21 cellular contexts compared by ENCODE assay signal in genomic region chrX:20968996-20969395, GRCh38.
A peak's percentile ranks its signal among the peaks of the same experiment; 100 is the strongest.
DNase-seq lines count a peak whose midpoint lies in the region; ATAC-seq and TF ChIP-seq lines count a peak whose summit lies in the region.
"Had no signal": no experiment of that assay in that cellular context is flagged by ENCODE, and none has a peak within 500 bp of the region (broad histone marks: within the 10 kb centered on the region; RNA-seq: fewer than 3 reads in every experiment).

No MANE protein-coding gene starts in this region.

- intact Hi-C loops in Calu3 (cut with micrococcal nuclease; ENCODE audit: unreplicated experiment) = loop anchor here (1.0 to 5.0 kb wide), 2 partner anchors 242 to 439 kb away; no protein-coding TSS in a partner anchor
- intact Hi-C loops in mucosa of descending colon (cut with DNase I, micrococcal nuclease) = no loop called here

- H3K9me3 ChIP-seq in mucosa of descending colon (no peaks in the 10 kb centered on the region), WERI-Rb-1 (ENCODE audit: severe bottlenecking) (no peaks in the 10 kb centered on the region), neural progenitor cell (ENCODE audit: low read depth) (peaks cover 6% of the 10 kb centered on the region)
- H3K9me3 ChIP-seq: left ventricle myocardium inferior, pancreas, suprapubic skin had no signal

- H3K4me3 ChIP-seq in astrocyte of the spinal cord (ENCODE audit: low read depth, low read length) (no peak overlapping the region), mucosa of descending colon (no peak overlapping the region), WERI-Rb-1 (ENCODE audit: low read depth, low read length) (no peak overlapping the region), neural progenitor cell (no peak overlapping the region)
- H3K4me3 ChIP-seq: GM12878, left ventricle myocardium inferior, pancreas, skin epidermis, suprapubic skin had no signal

- H3K27me3 ChIP-seq in WERI-Rb-1 (ENCODE audit: insufficient read depth, low read depth, severe bottlenecking) (peaks cover 11% of the 10 kb centered on the region), neural progenitor cell (no peaks in the 10 kb centered on the region)
- H3K27me3 ChIP-seq: suprapubic skin had no signal

- peaks cover 8% of the 10 kb centered on the region for H3K36me3 Mint-ChIP-seq in Calu3 (ENCODE audit: insufficient read depth, unreplicated experiment)
- H3K36me3 Mint-ChIP-seq in neural progenitor cell = no peaks in the 10 kb centered on the region

- H3K9ac ChIP-seq in neural progenitor cell = no peak overlapping the region

- no peak for TF ChIP-seq CTCF in Calu3 (IDR thresholded peaks at IDR 0.05; ENCODE audit: unreplicated experiment)
- TF ChIP-seq CTCF in astrocyte of the spinal cord (IDR thresholded peaks at IDR 0.05; ENCODE audit: low read depth, low read length) = no peak
- no peak for TF ChIP-seq CTCF in mucosa of descending colon (IDR thresholded peaks at IDR 0.05)
- no peak for TF ChIP-seq CTCF in WERI-Rb-1 (IDR thresholded peaks at IDR 0.05; ENCODE audit: low read depth, low read length)
- no peak for TF ChIP-seq CTCF in neural progenitor cell (IDR thresholded peaks at IDR 0.05)

- CTCF ChIA-PET in Calu3 (lab: Charles Lee) = no interaction called here

- H3K27ac Mint-ChIP-seq in Calu3 (ENCODE audit: unreplicated experiment) (no peak overlapping the region), neural progenitor cell (no peak overlapping the region)

- in situ Hi-C loops in astrocyte of the spinal cord (cut with HindIII; ENCODE audit: low sequenced_read_pairs) = no loop called here

- peak; percentile 36 for DNase-seq in Calu3
- peak; percentile 2 for DNase-seq in astrocyte of the spinal cord (ENCODE audit: low read depth, low spot score)
- DNase-seq in mucosa of descending colon = no peak
- DNase-seq in WERI-Rb-1 = no peak
- DNase-seq in neural progenitor cell (ENCODE audit: low spot score) = no peak
- DNase-seq: activated CD4-positive, CD25-positive, alpha-beta regulatory T cell treated with anti-CD3 and anti-CD28 coated beads, Interleukin-2, amount 50 U/mL, for 72 hours; activated gamma-delta T cell; amygdala; GDM1; KBM-7; left ventricle myocardium inferior; NCI-H1417; NCI-H345; pancreas; SHP77 treated with DMSO at 0.1 percent for 48 hours had no signal

- no peak for TF ChIP-seq EP300 in Ishikawa (IDR thresholded peaks at IDR 0.05; ENCODE audit: borderline replicate concordance)

- no peak overlapping the region for H2AFZ ChIP-seq in neural progenitor cell (replicated peaks)

- H3K27me3 Mint-ChIP-seq in Calu3 (ENCODE audit: unreplicated experiment) (no peaks in the 10 kb centered on the region), neural progenitor cell (ENCODE audit: insufficient read depth, low read depth) (no peaks in the 10 kb centered on the region)

- H3K9me3 Mint-ChIP-seq in Calu3 (ENCODE audit: low read depth, unreplicated experiment) (peaks cover 2% of the 10 kb centered on the region), neural progenitor cell (peaks cover 3% of the 10 kb centered on the region)

- peak; percentile 62 for ATAC-seq in mucosa of descending colon
- no peak for ATAC-seq in HG02642 (IDR thresholded peaks at IDR 0.05; ENCODE audit: poor library complexity, unreplicated experiment)
- ATAC-seq in GM21381 (IDR thresholded peaks at IDR 0.05; ENCODE audit: unreplicated experiment) = no peak
- ATAC-seq: GM12878, pancreas had no signal

- H3K27ac ChIP-seq in WERI-Rb-1 (no peak overlapping the region), neural progenitor cell (no peak overlapping the region)
- H3K27ac ChIP-seq: left ventricle myocardium inferior, pancreas, skin epidermis, suprapubic skin had no signal

- no peaks in the 10 kb centered on the region for H3F3A ChIP-seq in neural progenitor cell (ENCODE audit: low read depth)

- H3K4me1 Mint-ChIP-seq in Calu3 (ENCODE audit: low read depth, unreplicated experiment) (peaks cover 9% of the 10 kb centered on the region), neural progenitor cell (peaks cover 5% of the 10 kb centered on the region)

- TF ChIP-seq RAD21 in Ishikawa (IDR thresholded peaks at IDR 0.05; ENCODE audit: low read depth) = 0 out of 2 replicates have a peak, but pooled peaks have one; percentile 21

- no peaks in the 10 kb centered on the region for H4K20me1 ChIP-seq in neural progenitor cell (ENCODE audit: low read depth)

- H3K4me2 ChIP-seq in neural progenitor cell = no peak overlapping the region

- H3K36me3 ChIP-seq in mucosa of descending colon (ENCODE audit: low read depth) = no peaks in the 10 kb centered on the region
- no peaks in the 10 kb centered on the region for H3K36me3 ChIP-seq in WERI-Rb-1
- no peaks in the 10 kb centered on the region for H3K36me3 ChIP-seq in neural progenitor cell
- H3K36me3 ChIP-seq: left ventricle myocardium inferior, pancreas, suprapubic skin had no signal

- H3K4me3 Mint-ChIP-seq in Calu3 (ENCODE audit: low read depth, unreplicated experiment) = no peak overlapping the region
- H3K4me3 Mint-ChIP-seq in neural progenitor cell = no peak overlapping the region

- no TSS peak for BruUV-seq in Calu3 (replicated peaks; lab: Mats Ljungman, UMichigan)

- H3K4me1 ChIP-seq in mucosa of descending colon (ENCODE audit: low read depth) (no peaks in the 10 kb centered on the region), neural progenitor cell (no peaks in the 10 kb centered on the region)
- H3K4me1 ChIP-seq: left ventricle myocardium inferior, pancreas, suprapubic skin had no signal

- no peaks in the 10 kb centered on the region for H3K79me2 ChIP-seq in neural progenitor cell (ENCODE audit: low read depth)

TF ChIP-seq in Ishikawa, 13 proteins besides CTCF, POLR2A, EP300 and RAD21:
- TF ChIP-seq FOXM1 (IDR thresholded peaks at IDR 0.05; ENCODE audit: borderline replicate concordance, low read depth) (no peak), NFIC (IDR thresholded peaks at IDR 0.05) (peak; percentile 50; the same call in 1 of the 2 replicates), USF1 (IDR thresholded peaks at IDR 0.05) (no peak)
TF ChIP-seq in Ishikawa: peak in this region for 1.

Comparison
In these comparisons a context has a peak if more than half of its experiments do, and no peak if none do; other contexts are left out.
1. DNase-seq: peak in Calu3 (single experiment) and astrocyte of the spinal cord (single experiment); none in mucosa of descending colon (0 of 3), WERI-Rb-1 (single experiment) and neural progenitor cell (single experiment).